In the genomic region with DNA sequence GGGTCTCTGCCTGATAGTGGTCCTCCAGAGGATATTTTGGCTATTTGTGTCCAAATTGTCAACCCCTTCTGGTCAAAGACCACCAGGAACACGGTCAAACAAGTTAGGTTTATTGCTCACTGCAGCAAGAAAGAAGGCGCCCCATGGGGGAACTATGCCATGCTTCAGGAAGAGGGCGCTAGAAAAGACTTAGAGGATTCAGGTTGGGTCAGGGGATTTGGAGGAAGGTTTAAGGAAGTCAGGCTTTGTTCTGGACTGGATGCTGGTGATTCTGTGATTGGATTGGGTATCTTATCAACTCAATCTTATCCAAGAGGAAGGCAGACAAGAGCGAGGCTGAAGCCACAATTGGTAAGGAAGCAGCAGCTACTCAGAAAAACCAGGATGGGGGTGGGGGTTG, we compare ENCODE assay signal across 19 cellular contexts. TPM values are rescaled to one million over a fixed set of nuclear protein-coding genes. Genes with fewer than 3 reads are reported as not detected.
DNase-seq lines count a peak whose midpoint lies in the region; ATAC-seq and TF ChIP-seq lines count a peak whose summit lies in the region.
"Had no signal": no experiment of that assay in that cellular context is flagged by ENCODE, and none has a peak within 500 bp of the region (broad histone marks: within the 10 kb centered on the region; RNA-seq: fewer than 3 reads in every experiment).

No MANE protein-coding gene starts in this region.

- H3K4me3 Mint-ChIP-seq in osteocyte (ENCODE audit: unreplicated experiment): no peak overlapping the region
- H3K4me3 Mint-ChIP-seq in stimulated activated effector memory CD8-positive, alpha-beta T cell treated with anti-CD3 and anti-CD28 coated beads, Interleukin-12 subunit alpha, Interleukin-12 subunit beta, amount 100 ng/mL, for 72 hours: no peak overlapping the region
- H3K4me3 Mint-ChIP-seq: CD4-positive, CD25-positive, alpha-beta regulatory T cell; H9 had no signal

- no peaks in the 10 kb centered on the region for H3K9me3 Mint-ChIP-seq in osteocyte (ENCODE audit: unreplicated experiment)
- H3K9me3 Mint-ChIP-seq in stimulated activated effector memory CD8-positive, alpha-beta T cell treated with anti-CD3 and anti-CD28 coated beads, Interleukin-12 subunit alpha, Interleukin-12 subunit beta, amount 100 ng/mL, for 72 hours: no peaks in the 10 kb centered on the region
- H3K9me3 Mint-ChIP-seq: CD4-positive, CD25-positive, alpha-beta regulatory T cell had no signal

- no peak for ATAC-seq in HG03196 (IDR thresholded peaks at IDR 0.05; ENCODE audit: unreplicated experiment)
- ATAC-seq in stimulated activated effector memory CD8-positive, alpha-beta T cell treated with anti-CD3 and anti-CD28 coated beads, Interleukin-12 subunit alpha, Interleukin-12 subunit beta, amount 100 ng/mL, for 72 hours: no peak
- ATAC-seq: naive thymus-derived CD4-positive, alpha-beta T cell had no signal

- H3K4me1 ChIP-seq in esophagus muscularis mucosa (peaks cover 4 to 36% (median 20%) of the 10 kb centered on the region in 4 donors), rectal smooth muscle tissue (ENCODE audit: control insufficient read depth, insufficient read depth, low read length) (no peaks in the 10 kb centered on the region)

- DNase-seq in ELF-1 (ENCODE audit: low read depth, low spot score): peak; percentile 18
- no peak for DNase-seq in RWPE1 (ENCODE audit: low spot score)
- DNase-seq in esophagus muscularis mucosa (ENCODE audit: extremely low spot score): no peak
- no peak for DNase-seq in osteocyte (ENCODE audit: extremely low spot score, unreplicated experiment)
- no peak for DNase-seq in stimulated activated effector memory CD8-positive, alpha-beta T cell treated with anti-CD3 and anti-CD28 coated beads, Interleukin-12 subunit alpha, Interleukin-12 subunit beta, amount 100 ng/mL, for 72 hours (ENCODE audit: low spot score in 2 of 2)
- DNase-seq in AG08396 (ENCODE audit: low spot score): no peak
- DNase-seq: activated CD4-positive, alpha-beta T cell treated with anti-CD3 and anti-CD28 coated beads, Interleukin-2, amount 50 U/mL, for 48 hours; activated naive CD4-positive, alpha-beta T cell treated with Interleukin-2 at 50 U/mL for 16 hours; CD4-positive, CD25-positive, alpha-beta regulatory T cell; cortex of kidney; H9; naive thymus-derived CD4-positive, alpha-beta T cell; NCI-H2029 treated with DMSO at 0.1 percent for 48 hours; NCI-H510A; stimulated activated CD4-positive, alpha-beta T cell treated with anti-CD3 and anti-CD28 coated beads, Interleukin-12 subunit alpha, Interleukin-12 subunit beta, amount 100 ng/mL, for 4 hours; WERI-Rb-1 had no signal

- TF ChIP-seq POLR2A in esophagus muscularis mucosa (IDR thresholded peaks at IDR 0.05; ENCODE audit: low read depth): no peak

- H3K9ac ChIP-seq in rectal smooth muscle tissue (ENCODE audit: low read length): no peak overlapping the region

- H3K27ac Mint-ChIP-seq in osteocyte (ENCODE audit: unreplicated experiment): no peak overlapping the region
- H3K27ac Mint-ChIP-seq in stimulated activated effector memory CD8-positive, alpha-beta T cell treated with anti-CD3 and anti-CD28 coated beads, Interleukin-12 subunit alpha, Interleukin-12 subunit beta, amount 100 ng/mL, for 72 hours: no peak overlapping the region
- H3K27ac Mint-ChIP-seq: CD4-positive, CD25-positive, alpha-beta regulatory T cell; H9; naive thymus-derived CD4-positive, alpha-beta T cell; progenitor cell of endocrine pancreas had no signal

- POLR2A ChIA-PET in RWPE1 (lab: Yijun Ruan, JAX; ENCODE audit: low non-redundant PET): no interaction called here

- H3K27me3 ChIP-seq in esophagus muscularis mucosa (no peaks in the 10 kb centered on the region), rectal smooth muscle tissue (ENCODE audit: control insufficient read depth, insufficient read depth, low read length) (no peaks in the 10 kb centered on the region)

- no peak for TF ChIP-seq CTCF in RWPE1 (conservative IDR thresholded peaks at IDR 0.05; ENCODE audit: low read depth)
- no peak for TF ChIP-seq CTCF in esophagus muscularis mucosa (IDR thresholded peaks at IDR 0.05)
- no peak for TF ChIP-seq CTCF in osteocyte (IDR thresholded peaks at IDR 0.05)

- no peaks in the 10 kb centered on the region for H3K27me3 Mint-ChIP-seq in osteocyte (ENCODE audit: unreplicated experiment)
- H3K27me3 Mint-ChIP-seq: CD4-positive, CD25-positive, alpha-beta regulatory T cell; naive thymus-derived CD4-positive, alpha-beta T cell had no signal

- 67% methylated on average over 4 of the region's 4 CpGs for WGBS in esophagus muscularis mucosa

- no peak overlapping the region for H3K4me3 ChIP-seq in esophagus muscularis mucosa
- H3K4me3 ChIP-seq in rectal smooth muscle tissue (ENCODE audit: low read length): no peak overlapping the region

- H3K36me3 ChIP-seq in esophagus muscularis mucosa: peaks cover 0 to 32% (median 6%) of the 10 kb centered on the region in 4 donors
- H3K36me3 ChIP-seq in rectal smooth muscle tissue (ENCODE audit: control insufficient read depth, insufficient read depth, low read length): peaks cover 2% of the 10 kb centered on the region

- CTCF ChIA-PET in RWPE1 (lab: Yijun Ruan, JAX): no interaction called here

- peaks cover 8% of the 10 kb centered on the region for H3K36me3 Mint-ChIP-seq in osteocyte (ENCODE audit: unreplicated experiment)
- H3K36me3 Mint-ChIP-seq in stimulated activated effector memory CD8-positive, alpha-beta T cell treated with anti-CD3 and anti-CD28 coated beads, Interleukin-12 subunit alpha, Interleukin-12 subunit beta, amount 100 ng/mL, for 72 hours: peaks cover 26% of the 10 kb centered on the region

- H3K27ac ChIP-seq in RWPE1: peak overlapping the region; percentile 91
- peak overlapping the region; percentile 58 to 66 (median 63) for H3K27ac ChIP-seq in esophagus muscularis mucosa (replicated peaks in 1 of 4)
- H3K27ac ChIP-seq in rectal smooth muscle tissue (ENCODE audit: low read depth, low read length): peak overlapping the region; percentile 75
- H3K27ac ChIP-seq: WERI-Rb-1 had no signal

- intact Hi-C loops in esophagus muscularis mucosa (cut with DNase I): loop anchor here (5.0 kb wide), 3 partner anchors 42 to 68 kb away; a partner anchor contains a TSS

- H3K4me1 Mint-ChIP-seq in osteocyte (ENCODE audit: unreplicated experiment): peaks cover 10% of the 10 kb centered on the region
- peaks cover 9% of the 10 kb centered on the region for H3K4me1 Mint-ChIP-seq in stimulated activated effector memory CD8-positive, alpha-beta T cell treated with anti-CD3 and anti-CD28 coated beads, Interleukin-12 subunit alpha, Interleukin-12 subunit beta, amount 100 ng/mL, for 72 hours

- no peaks in the 10 kb centered on the region for H3K9me3 ChIP-seq in esophagus muscularis mucosa

- TF ChIP-seq EP300 in esophagus muscularis mucosa (IDR thresholded peaks at IDR 0.05): no peak

RNA-seq across cellular contexts. Expression of a gene that starts 14.3 kb away (rescaled TPM):
- total RNA-seq in esophagus muscularis mucosa (1 to 10 TPM; 6.2 to 9.9 (median 9.4) TPM), osteocyte (24.9 and 25.2 TPM in 2 replicates)

RNA-seq across cellular contexts. Expression of a gene that starts 41.1 kb away (rescaled TPM):
- total RNA-seq in esophagus muscularis mucosa (10 to 100 TPM; 15.9 to 23.4 (median 21.6) TPM), osteocyte (27.7 and 31.2 TPM in 2 replicates)

RNA-seq across cellular contexts. Expression of a gene that starts 47.2 kb away (rescaled TPM):
- 1 to 10 TPM in 1 of 4 donors, under 1 TPM in 2, not detected in 1; 0.23 to 1.3 (median 0.91) TPM for total RNA-seq in esophagus muscularis mucosa
- total RNA-seq in osteocyte: 3.6 and 4.1 TPM in 2 replicates
